In genomic region chr5:13189532-13189931, GRCh38 we compare ENCODE assay signal across 1 cellular context.
TF ChIP-seq lines count a peak whose summit lies in the region.

No MANE protein-coding gene starts in this region.

TF ChIP-seq in GM23338, 12 proteins besides CTCF, POLR2A, EP300 and RAD21 (continued from another document):
- TF ChIP-seq ZNF462 (CRISPR knock-in tag; IDR thresholded peaks at IDR 0.05) (no peak), ZNF331 (CRISPR knock-in tag; IDR thresholded peaks at IDR 0.05; ENCODE audit: low read depth) (no peak)
